In the genomic region with DNA sequence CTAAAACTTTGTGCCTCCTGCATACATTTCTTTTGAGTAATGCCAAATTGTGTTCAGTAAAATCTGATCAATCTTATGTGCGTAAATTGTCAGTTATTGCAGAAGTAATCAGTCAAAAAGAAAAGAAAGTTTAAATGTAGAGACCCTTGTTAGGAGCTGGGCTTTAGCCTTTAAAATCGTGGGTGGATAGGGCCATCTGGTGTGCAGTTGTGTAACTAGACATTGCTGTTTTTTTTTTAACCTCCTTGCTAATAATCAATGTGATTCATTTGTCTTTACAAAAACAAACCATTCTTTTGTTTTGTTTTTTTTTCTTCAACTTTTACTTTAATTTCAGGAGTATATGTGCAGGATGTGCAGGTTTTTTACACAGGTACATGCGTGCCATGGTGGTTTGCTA, we compare ENCODE assay signal across 15 cellular contexts. TPM values are rescaled to one million over a fixed set of nuclear protein-coding genes. Genes with fewer than 3 reads are reported as not detected.
DNase-seq lines count a peak whose midpoint lies in the region; ATAC-seq and TF ChIP-seq lines count a peak whose summit lies in the region.
"Had no signal": no experiment of that assay in that cellular context is flagged by ENCODE, and none has a peak within 500 bp of the region (broad histone marks: within the 10 kb centered on the region; RNA-seq: fewer than 3 reads in every experiment).

No MANE protein-coding gene starts in this region.

- no TSS peak for BruUV-seq in PC-3 (replicated peaks; lab: Mats Ljungman, UMichigan)

- H3K4me1 ChIP-seq in BE2C = no peaks in the 10 kb centered on the region
- no peaks in the 10 kb centered on the region for H3K4me1 ChIP-seq in GM23338 (ENCODE audit: insufficient read depth)
- peaks cover 10% of the 10 kb centered on the region; the same call in 1 of the 2 replicates for H3K4me1 ChIP-seq in PC-3 (ENCODE audit: insufficient read depth, low read length)
- peaks cover 0 to 4% of the 10 kb centered on the region in 2 donors for H3K4me1 ChIP-seq in left lung
- H3K4me1 ChIP-seq: prostate gland had no signal

- no peaks in the 10 kb centered on the region for H3K36me3 Mint-ChIP-seq in GM23338 (ENCODE audit: low read depth)
- H3K36me3 Mint-ChIP-seq in natural killer cell treated with Interleukin-12 subunit alpha and Interleukin-12 subunit beta and Interleukin-15 and Interleukin-18, amount 100 ng/mL, for 72 hours = no peaks in the 10 kb centered on the region

- H3K4me2 ChIP-seq in GM23338 (no peak overlapping the region), PC-3 (ENCODE audit: low read length) (no peak overlapping the region)
- H3K4me2 ChIP-seq: BLaER1 treated with 17β-estradiol and CSF1 and Interleukin-3, amounts not matched to agents 10 nM and 100 nM had no signal

- H3K9me3 ChIP-seq in BE2C (no peaks in the 10 kb centered on the region), PC-3 (ENCODE audit: low read length) (no peaks in the 10 kb centered on the region), left lung (no peaks in the 10 kb centered on the region)
- H3K9me3 ChIP-seq: MG63, prostate gland had no signal

- no peaks in the 10 kb centered on the region for H3K79me2 ChIP-seq in GM23338 (replicated peaks; ENCODE audit: insufficient read depth)
- no peaks in the 10 kb centered on the region for H3K79me2 ChIP-seq in PC-3 (ENCODE audit: low read length)

- CTCF ChIA-PET in PC-3 (lab: Charles Lee) = no interaction called here

- H3K36me3 ChIP-seq in BE2C = no peaks in the 10 kb centered on the region
- no peaks in the 10 kb centered on the region for H3K36me3 ChIP-seq in GM23338 (ENCODE audit: insufficient read depth)
- H3K36me3 ChIP-seq in PC-3 (ENCODE audit: low read depth, low read length) = no peaks in the 10 kb centered on the region
- H3K36me3 ChIP-seq in left lung = no peaks in the 10 kb centered on the region
- H3K36me3 ChIP-seq: BLaER1 treated with 17β-estradiol and CSF1 and Interleukin-3, amounts not matched to agents 10 nM and 100 nM; MG63; prostate gland had no signal

- peaks cover 5% of the 10 kb centered on the region; the same call in 2 of the 3 replicates for H3K4me1 Mint-ChIP-seq in GM23338
- H3K4me1 Mint-ChIP-seq in natural killer cell treated with Interleukin-12 subunit alpha and Interleukin-12 subunit beta and Interleukin-15 and Interleukin-18, amount 100 ng/mL, for 72 hours (ENCODE audit: low read depth in 2 of 2) = peaks cover 6 to 13% of the 10 kb centered on the region in 2 donors

- no peak for DNase-seq in BE2C
- peak; percentile 22 for DNase-seq in GM23338 (ENCODE audit: low spot score)
- DNase-seq in PC-3 = no peak
- DNase-seq in fibroblast of villous mesenchyme (ENCODE audit: low read depth) = peak; percentile 38
- DNase-seq in natural killer cell treated with Interleukin-12 subunit alpha and Interleukin-12 subunit beta and Interleukin-15 and Interleukin-18, amount 100 ng/mL, for 72 hours (ENCODE audit: low spot score) = no peak
- no peak for DNase-seq in left lung
- DNase-seq: activated naive CD8-positive, alpha-beta T cell treated with anti-CD3 and anti-CD28 coated beads, Interleukin-2, amount 50 U/mL, for 24 hours; activated T-cell treated with anti-CD3 and anti-CD28 coated beads, Interleukin-2, amount 50 U/mL, for 48 hours; MG63; NCI-H2227 treated with DMSO at 0.1 percent for 48 hours had no signal

- no peak overlapping the region for H3K27ac Mint-ChIP-seq in GM23338
- H3K27ac Mint-ChIP-seq in natural killer cell treated with Interleukin-12 subunit alpha and Interleukin-12 subunit beta and Interleukin-15 and Interleukin-18, amount 100 ng/mL, for 72 hours = no peak overlapping the region
- H3K27ac Mint-ChIP-seq: activated naive CD8-positive, alpha-beta T cell treated with anti-CD3 and anti-CD28 coated beads, Interleukin-2, amount 50 U/mL, for 24 hours had no signal

- H3K4me3 ChIP-seq in BE2C (ENCODE audit: low read depth, low read length) (no peak overlapping the region), GM23338 (no peak overlapping the region), PC-3 (ENCODE audit: low read length) (no peak overlapping the region), fibroblast of villous mesenchyme (ENCODE audit: low read depth, low read length) (no peak overlapping the region), left lung (no peak overlapping the region)
- H3K4me3 ChIP-seq: BLaER1 treated with 17β-estradiol and CSF1 and Interleukin-3, amounts not matched to agents 10 nM and 100 nM; MG63; prostate gland had no signal

- H3K27ac ChIP-seq in GM23338 (ENCODE audit: low read depth) (no peak overlapping the region), PC-3 (ENCODE audit: low read length) (no peak overlapping the region), left lung (no peak overlapping the region)
- H3K27ac ChIP-seq: BLaER1 treated with 17β-estradiol and CSF1 and Interleukin-3, amounts not matched to agents 10 nM and 100 nM; prostate gland; RWPE1 had no signal

- H3K9me2 ChIP-seq in GM23338 (ENCODE audit: insufficient read depth) = no peaks in the 10 kb centered on the region
- H3K9me2 ChIP-seq in PC-3 (replicated peaks; ENCODE audit: low read length) = no peaks in the 10 kb centered on the region

- no peaks in the 10 kb centered on the region for H3F3A ChIP-seq in GM23338 (replicated peaks; ENCODE audit: low read depth)
- no peaks in the 10 kb centered on the region for H3F3A ChIP-seq in PC-3 (ENCODE audit: low read length, unreplicated experiment)

- TF ChIP-seq CTCF in BE2C (IDR thresholded peaks at IDR 0.05; ENCODE audit: low read depth, low read length) (0 out of 2 replicates have a peak, but pooled peaks have one; percentile 4), GM23338 (conservative IDR thresholded peaks at IDR 0.05; ENCODE audit: low read depth in 2 of 2) (peak; percentile 32 to 53), PC-3 (conservative IDR thresholded peaks at IDR 0.05; ENCODE audit: low read depth, low read length) (peak; percentile 36; the same call in 1 of the 2 replicates), fibroblast of villous mesenchyme (IDR thresholded peaks at IDR 0.05; ENCODE audit: insufficient read depth, low read depth, low read length) (peak; percentile 44), left lung (IDR thresholded peaks at IDR 0.05) (no peak)

- no peak for ATAC-seq in GM23338
- no peak for ATAC-seq in PC-3
- ATAC-seq in natural killer cell treated with Interleukin-12 subunit alpha and Interleukin-12 subunit beta and Interleukin-15 and Interleukin-18, amount 100 ng/mL, for 72 hours = no peak
- ATAC-seq in HG02973 (IDR thresholded peaks at IDR 0.05; ENCODE audit: unreplicated experiment) = no peak
- no peak for ATAC-seq in left lung
- ATAC-seq: activated naive CD8-positive, alpha-beta T cell treated with anti-CD3 and anti-CD28 coated beads, Interleukin-2, amount 50 U/mL, for 24 hours had no signal

- H4K20me1 ChIP-seq in GM23338 (replicated peaks; ENCODE audit: insufficient read depth) (no peaks in the 10 kb centered on the region; the same call in 1 of the 2 replicates), PC-3 (ENCODE audit: low read length) (no peaks in the 10 kb centered on the region)
- H4K20me1 ChIP-seq: BLaER1 treated with 17β-estradiol and CSF1 and Interleukin-3, amounts not matched to agents 10 nM and 100 nM had no signal

- H2AFZ ChIP-seq in GM23338 = no peak overlapping the region
- no peak overlapping the region for H2AFZ ChIP-seq in PC-3 (ENCODE audit: low read length)

- intact Hi-C loops in PC-3 (cut with micrococcal nuclease) (loop anchor here (5.0 kb wide), 1 partner anchor 142 kb away; no protein-coding TSS in a partner anchor), left lung (cut with DNase I) (no loop called here)

- POLR2A ChIA-PET in PC-3 (lab: Charles Lee; ENCODE audit: unreplicated experiment) = no interaction called here

- H3K9ac ChIP-seq in PC-3 (ENCODE audit: low read length) = no peak overlapping the region
- H3K9ac ChIP-seq: BLaER1 treated with 17β-estradiol and CSF1 and Interleukin-3, amounts not matched to agents 10 nM and 100 nM had no signal

- no peak overlapping the region for H3K4me3 Mint-ChIP-seq in GM23338
- H3K4me3 Mint-ChIP-seq in natural killer cell treated with Interleukin-12 subunit alpha and Interleukin-12 subunit beta and Interleukin-15 and Interleukin-18, amount 100 ng/mL, for 72 hours = no peak overlapping the region
- H3K4me3 Mint-ChIP-seq: activated naive CD8-positive, alpha-beta T cell treated with anti-CD3 and anti-CD28 coated beads, Interleukin-2, amount 50 U/mL, for 24 hours; central memory CD8-positive, alpha-beta T cell had no signal

- H3K27me3 Mint-ChIP-seq in GM23338 (ENCODE audit: insufficient read depth, low read depth, poor library complexity) = peaks cover 8% of the 10 kb centered on the region
- H3K27me3 Mint-ChIP-seq in natural killer cell treated with Interleukin-12 subunit alpha and Interleukin-12 subunit beta and Interleukin-15 and Interleukin-18, amount 100 ng/mL, for 72 hours = peaks cover 22 to 25% of the 10 kb centered on the region in 2 donors

- H3K27me3 ChIP-seq in BE2C (no peaks in the 10 kb centered on the region), GM23338 (ENCODE audit: insufficient read depth) (peaks cover 33% of the 10 kb centered on the region), PC-3 (ENCODE audit: low read length) (peaks cover 29% of the 10 kb centered on the region), left lung (peaks cover 0 to 17% of the 10 kb centered on the region in 2 donors)
- H3K27me3 ChIP-seq: BLaER1 treated with 17β-estradiol and CSF1 and Interleukin-3, amounts not matched to agents 10 nM and 100 nM; MG63 had no signal

- H3K9me3 Mint-ChIP-seq in GM23338 = peaks cover 10% of the 10 kb centered on the region; the same call in 2 of the 3 replicates
- no peaks in the 10 kb centered on the region for H3K9me3 Mint-ChIP-seq in natural killer cell treated with Interleukin-12 subunit alpha and Interleukin-12 subunit beta and Interleukin-15 and Interleukin-18, amount 100 ng/mL, for 72 hours
- H3K9me3 Mint-ChIP-seq: activated naive CD8-positive, alpha-beta T cell treated with anti-CD3 and anti-CD28 coated beads, Interleukin-2, amount 50 U/mL, for 24 hours; central memory CD8-positive, alpha-beta T cell had no signal

TF ChIP-seq in GM23338, 12 proteins besides CTCF, POLR2A, EP300 and RAD21 (continues in another document):
- TF ChIP-seq JUNB (IDR thresholded peaks at IDR 0.05; ENCODE audit: unreplicated experiment) = no peak
- TF ChIP-seq POLR2AphosphoS5 (IDR thresholded peaks at IDR 0.05; ENCODE audit: low read depth) = no peak

RNA-seq across cellular contexts. Expression of gene WWOX, which starts 5.3 kb away (rescaled TPM):
- 13.9 TPM for polyA plus RNA-seq in BE2C (2012; ENCODE audit: insufficient read depth, insufficient read length, low read depth)
- 19.3 and 21.0 TPM in 2 replicates for total RNA-seq in GM23338 (2014; rRNA removed; shearing (Covaris generic))
- 10.0 and 11.5 TPM in 2 replicates for polyA plus RNA-seq in GM23338 (2016; fragmentation: Nextera tagmentation; extraction: Ambion mirVana)
- total RNA-seq in PC-3 (2014; rRNA removed) = 28.3 and 60.7 TPM in 2 replicates
- 8.2 and 10.6 TPM in 2 replicates for total RNA-seq in fibroblast of villous mesenchyme
- 10 to 100 TPM; 23.0 to 31.7 TPM for total RNA-seq in natural killer cell treated with Interleukin-12 subunit alpha and Interleukin-12 subunit beta and Interleukin-15 and Interleukin-18, amount 100 ng/mL, for 72 hours
- total RNA-seq in left lung = 10 to 100 TPM; 17.2 to 22.3 TPM

Comparison
In these comparisons a context has a peak if more than half of its experiments do, and no peak if none do; other contexts are left out.
1. DNase-seq: peak in GM23338 (single experiment) and fibroblast of villous mesenchyme (single experiment); none in BE2C (single experiment), PC-3 (single experiment), natural killer cell treated with Interleukin-12 subunit alpha and Interleukin-12 subunit beta and Interleukin-15 and Interleukin-18, amount 100 ng/mL, for 72 hours (single experiment) and left lung (0 of 2).
2. CTCF ChIP-seq: peak in BE2C (single experiment), GM23338 (2 of 2), PC-3 (single experiment) and fibroblast of villous mesenchyme (single experiment); none in left lung (0 of 2).